In genomic region chr22:29031236-29031982, GRCh38 we compare ENCODE assay signal across 8 cellular contexts. TPM values are rescaled to one million over a fixed set of nuclear protein-coding genes. Genes with fewer than 3 reads are reported as not detected.
A peak's percentile ranks its signal among the peaks of the same experiment; 100 is the strongest.
DNase-seq lines count a peak whose midpoint lies in the region; ATAC-seq and TF ChIP-seq lines count a peak whose summit lies in the region.

No MANE protein-coding gene starts in this region.

- ATAC-seq in left lobe of liver (peak; percentile 54), HG03175 (IDR thresholded peaks at IDR 0.05; ENCODE audit: unreplicated experiment) (no peak)

- H3K9me3 ChIP-seq in AG04450 (ENCODE audit: control insufficient read depth, insufficient read depth, low read length) (no peaks in the 10 kb centered on the region), Loucy (ENCODE audit: insufficient read depth, low read depth, low read length) (no peaks in the 10 kb centered on the region)

- H3K4me2 ChIP-seq in Loucy (ENCODE audit: low read depth, low read length, poor library complexity, severe bottlenecking), result peak overlapping the region; percentile 59

- H3K27me3 ChIP-seq in AG04450 (ENCODE audit: control insufficient read depth, insufficient read depth, low read length), result no peaks in the 10 kb centered on the region
- no peaks in the 10 kb centered on the region for H3K27me3 ChIP-seq in Loucy (ENCODE audit: insufficient read depth, low read length, poor library complexity, severe bottlenecking)

- no peaks in the 10 kb centered on the region for H3K9me2 ChIP-seq in Loucy (replicated peaks; ENCODE audit: low read depth, low read length)

- peaks cover 3% of the 10 kb centered on the region; the same call in 1 of the 2 replicates for H3K79me2 ChIP-seq in Loucy (ENCODE audit: insufficient read depth, low read length)

- H3K4me3 ChIP-seq in AG04450 (ENCODE audit: low read depth, low read length) (peak overlapping the region; percentile 1; the same call in 1 of the 2 replicates), Loucy (ENCODE audit: low read length, poor library complexity, severe bottlenecking) (peak overlapping the region; percentile 74)

- H3K9ac ChIP-seq in Loucy (ENCODE audit: low read depth, low read length, poor library complexity, severe bottlenecking), result peak overlapping the region; percentile 64

- H2AFZ ChIP-seq in Loucy (ENCODE audit: low read length), result 0 out of 2 replicates have a peak overlapping the region, but pooled peaks have one; percentile 9

- H3K36me3 ChIP-seq in Loucy (ENCODE audit: insufficient read depth, low read length), result no peaks in the 10 kb centered on the region

- peaks cover 25% of the 10 kb centered on the region for H3K4me1 ChIP-seq in Loucy (ENCODE audit: insufficient read depth, low read length, poor library complexity, severe bottlenecking)

- DNase-seq in AG04450 (ENCODE audit: low read depth, low spot score), result peak; percentile 79
- peak; percentile 64 for DNase-seq in left lobe of liver (ENCODE audit: low spot score)
- peak in 16 of 49 donors; percentile 10 to 61 (median 20) for DNase-seq in substantia nigra (lab: John Stamatoyannopoulos, UW)
- DNase-seq in T-helper 1 cell, result no peak
- no peak for DNase-seq in activated naive CD4-positive, alpha-beta T cell (lab: John Stamatoyannopoulos, UW)

- no peaks in the 10 kb centered on the region for H4K20me1 ChIP-seq in Loucy (ENCODE audit: insufficient read depth, low read length, poor library complexity, severe bottlenecking)

- POLR2A ChIA-PET in AG04450 (lab: Yijun Ruan, JAX), result interaction anchor here (0.7 to 1.3 kb wide), 5 partner anchors 9 to 146 kb away, joined by 3 to 16 read pairs (median 4); no protein-coding TSS in a partner anchor

- CTCF ChIA-PET in AG04450 (lab: Charles Lee), result interaction anchor here (0.7 to 1.4 kb wide), 6 partner anchors 9 to 214 kb away, joined by 3 to 7 read pairs (median 3); no protein-coding TSS in a partner anchor

- no peaks in the 10 kb centered on the region for H3F3A ChIP-seq in Loucy (ENCODE audit: low read depth)

- H3K27ac ChIP-seq in AG04450 (ENCODE audit: low read depth, low read length), result peak overlapping the region; percentile 98
- H3K27ac ChIP-seq in cingulate gyrus (ENCODE audit: low read depth, low read length), result peak overlapping the region; percentile 93
- H3K27ac ChIP-seq in substantia nigra (ENCODE audit: low read depth, low read length, poor library complexity, severe bottlenecking), result peak overlapping the region; percentile 63

- peak; percentile 26; the same call in 1 of the 2 replicates for TF ChIP-seq CTCF in AG04450 (IDR thresholded peaks at IDR 0.05; ENCODE audit: low read depth, low read length)
- TF ChIP-seq CTCF in Loucy (conservative IDR thresholded peaks at IDR 0.05; ENCODE audit: low read length), result peak; percentile 61

RNA-seq across cellular contexts. Expression of gene C22orf31, which starts 30.2 kb away (rescaled TPM):
- polyA plus RNA-seq in AG04450 (2011; rRNA removed), result 0.11 and 0.12 TPM in 2 replicates
- polyA minus RNA-seq in AG04450 (2011; rRNA and poly(A)+ RNA removed), result not detected in 2 replicates
- not detected for total RNA-seq in left lobe of liver

RNA-seq across cellular contexts. Expression of gene KREMEN1, which starts 41.4 kb away (rescaled TPM):
- polyA plus RNA-seq in AG04450 (2011; rRNA removed), result 5.9 and 7.5 TPM in 2 replicates
- polyA minus RNA-seq in AG04450 (2011; rRNA and poly(A)+ RNA removed), result 7.6 and 9.4 TPM in 2 replicates
- 4.9 TPM for total RNA-seq in left lobe of liver

Comparison
In these comparisons a context has a peak if more than half of its experiments do, and no peak if none do; other contexts are left out.
1. DNase-seq: peak in AG04450 (single experiment) and left lobe of liver (single experiment); none in T-helper 1 cell (0 of 5) and activated naive CD4-positive, alpha-beta T cell (0 of 4).
2. Peak in every context shown above with its lines, with median percentiles within 50 percentile points of each other: H3K27ac ChIP-seq.